ENCODE assay signal across 12 cellular contexts in genomic region chr2:233470007-233470687, GRCh38.
DNase-seq lines count a peak whose midpoint lies in the region; ATAC-seq and TF ChIP-seq lines count a peak whose summit lies in the region.
"Had no signal": no experiment of that assay in that cellular context is flagged by ENCODE, and none has a peak within 500 bp of the region (broad histone marks: within the 10 kb centered on the region; RNA-seq: fewer than 3 reads in every experiment).

No MANE protein-coding gene starts in this region.

- H3K27me3 Mint-ChIP-seq in activated naive CD8-positive, alpha-beta T cell = no peaks in the 10 kb centered on the region
- H3K27me3 Mint-ChIP-seq in activated naive CD8-positive, alpha-beta T cell treated with anti-CD3 and anti-CD28 coated beads, Interleukin-2, amount 50 U/mL, for 24 hours = no peaks in the 10 kb centered on the region
- no peaks in the 10 kb centered on the region for H3K27me3 Mint-ChIP-seq in neural progenitor cell (ENCODE audit: insufficient read depth, low read depth)

- H3F3A ChIP-seq in neural progenitor cell (ENCODE audit: low read depth) = no peaks in the 10 kb centered on the region

- H2BK5ac ChIP-seq in mesendoderm (ENCODE audit: low read length) = no peak overlapping the region

- H3K79me2 ChIP-seq in neural progenitor cell (ENCODE audit: low read depth) (no peaks in the 10 kb centered on the region), mesendoderm (ENCODE audit: control insufficient read depth, insufficient read depth, low read length) (no peaks in the 10 kb centered on the region)

- H3K56ac ChIP-seq in mesendoderm (ENCODE audit: low read length) = no peak overlapping the region

- H3K4me3 Mint-ChIP-seq in activated naive CD8-positive, alpha-beta T cell = no peak overlapping the region
- no peak overlapping the region for H3K4me3 Mint-ChIP-seq in activated naive CD8-positive, alpha-beta T cell treated with anti-CD3 and anti-CD28 coated beads, Interleukin-2, amount 50 U/mL, for 24 hours
- H3K4me3 Mint-ChIP-seq in neural progenitor cell = no peak overlapping the region
- H3K4me3 Mint-ChIP-seq: WTC11 had no signal

- no peaks in the 10 kb centered on the region for H4K20me1 ChIP-seq in neural progenitor cell (ENCODE audit: low read depth)

- no peak overlapping the region for H3K4me3 ChIP-seq in neural progenitor cell
- H3K4me3 ChIP-seq in aorta (ENCODE audit: low read length in 2 of 2) = no peak overlapping the region
- H3K4me3 ChIP-seq in mesendoderm (ENCODE audit: low read length) = no peak overlapping the region
- H3K4me3 ChIP-seq: cardiac muscle cell had no signal

- intact Hi-C loops in head of caudate nucleus (cut with DNase I) (no loop called here), aorta (cut with DNase I) (no loop called here)

- DNase-seq in activated naive CD8-positive, alpha-beta T cell treated with anti-CD3 and anti-CD28 coated beads, Interleukin-2, amount 50 U/mL, for 24 hours = no peak
- peak; percentile 67 to 95 (median 84) for DNase-seq in head of caudate nucleus
- DNase-seq in neural progenitor cell (ENCODE audit: low spot score) = no peak
- peak; percentile 80 to 81 for DNase-seq in aorta
- DNase-seq in mesendoderm = no peak
- no peak for DNase-seq in T-helper 2 cell
- DNase-seq: NCI-H524 treated with DMSO at 0.1 percent for 48 hours had no signal

- no peaks in the 10 kb centered on the region for H3K4me1 ChIP-seq in neural progenitor cell
- no peaks in the 10 kb centered on the region for H3K4me1 ChIP-seq in aorta (ENCODE audit: control insufficient read depth in 1 of 2, insufficient read depth in 2 of 2, low read length in 2 of 2)
- H3K4me1 ChIP-seq in mesendoderm (ENCODE audit: control insufficient read depth, low read depth, low read length) = no peaks in the 10 kb centered on the region

- TF ChIP-seq CTCF in neural progenitor cell (IDR thresholded peaks at IDR 0.05) = no peak

- peaks cover 12% of the 10 kb centered on the region for H3K36me3 Mint-ChIP-seq in activated naive CD8-positive, alpha-beta T cell
- H3K36me3 Mint-ChIP-seq in activated naive CD8-positive, alpha-beta T cell treated with anti-CD3 and anti-CD28 coated beads, Interleukin-2, amount 50 U/mL, for 24 hours (ENCODE audit: low read depth) = peaks cover 46% of the 10 kb centered on the region
- H3K36me3 Mint-ChIP-seq in neural progenitor cell = peaks cover 24% of the 10 kb centered on the region

- no peaks in the 10 kb centered on the region for H3K79me1 ChIP-seq in mesendoderm (ENCODE audit: low read length)

- peak overlapping the region; percentile 46 for H3K27ac Mint-ChIP-seq in activated naive CD8-positive, alpha-beta T cell
- no peak overlapping the region for H3K27ac Mint-ChIP-seq in activated naive CD8-positive, alpha-beta T cell treated with anti-CD3 and anti-CD28 coated beads, Interleukin-2, amount 50 U/mL, for 24 hours
- H3K27ac Mint-ChIP-seq in neural progenitor cell = peak overlapping the region; percentile 53
- H3K27ac Mint-ChIP-seq: WTC11 had no signal

- H3K4ac ChIP-seq in mesendoderm (ENCODE audit: low read depth, low read length) = no peak overlapping the region

- no peaks in the 10 kb centered on the region for H3K4me1 Mint-ChIP-seq in activated naive CD8-positive, alpha-beta T cell (ENCODE audit: low read depth)
- no peaks in the 10 kb centered on the region for H3K4me1 Mint-ChIP-seq in activated naive CD8-positive, alpha-beta T cell treated with anti-CD3 and anti-CD28 coated beads, Interleukin-2, amount 50 U/mL, for 24 hours
- no peaks in the 10 kb centered on the region for H3K4me1 Mint-ChIP-seq in neural progenitor cell

- ATAC-seq in activated naive CD8-positive, alpha-beta T cell treated with anti-CD3 and anti-CD28 coated beads, Interleukin-2, amount 50 U/mL, for 24 hours = no peak
- ATAC-seq in aorta (ENCODE audit: low FRiP score) = peak; percentile 75
- no peak for ATAC-seq in GM19035 (IDR thresholded peaks at IDR 0.05; ENCODE audit: unreplicated experiment)
- ATAC-seq: WTC11 had no signal

- H4K8ac ChIP-seq in mesendoderm (ENCODE audit: low read depth, low read length) = no peak overlapping the region

- no peak overlapping the region for H2AFZ ChIP-seq in neural progenitor cell (replicated peaks)

- H3K18ac ChIP-seq in mesendoderm (ENCODE audit: low read length) = no peak overlapping the region

- H3K27me3 ChIP-seq in neural progenitor cell = no peaks in the 10 kb centered on the region
- no peaks in the 10 kb centered on the region for H3K27me3 ChIP-seq in aorta (ENCODE audit: control insufficient read depth in 1 of 2, insufficient read depth in 2 of 2, low read length in 1 of 2)
- H3K27me3 ChIP-seq in mesendoderm (ENCODE audit: insufficient read depth, low read length, poor library complexity) = no peaks in the 10 kb centered on the region
- H3K27me3 ChIP-seq: cardiac muscle cell had no signal

- no peak overlapping the region for H4K5ac ChIP-seq in mesendoderm (ENCODE audit: low read length)

- H3K23ac ChIP-seq in mesendoderm (ENCODE audit: low read length) = no peak overlapping the region

- no peaks in the 10 kb centered on the region for H3K9me3 Mint-ChIP-seq in activated naive CD8-positive, alpha-beta T cell (ENCODE audit: low read depth)
- no peaks in the 10 kb centered on the region for H3K9me3 Mint-ChIP-seq in activated naive CD8-positive, alpha-beta T cell treated with anti-CD3 and anti-CD28 coated beads, Interleukin-2, amount 50 U/mL, for 24 hours
- H3K9me3 Mint-ChIP-seq in neural progenitor cell = no peaks in the 10 kb centered on the region
- H3K9me3 Mint-ChIP-seq: WTC11 had no signal

- H3K4me2 ChIP-seq in neural progenitor cell (no peak overlapping the region), mesendoderm (ENCODE audit: low read length) (no peak overlapping the region)

- H3K9ac ChIP-seq in neural progenitor cell = no peak overlapping the region
- H3K9ac ChIP-seq in mesendoderm (ENCODE audit: low read length) = no peak overlapping the region

- H2BK120ac ChIP-seq in mesendoderm (ENCODE audit: low read depth, low read length) = no peak overlapping the region

- H3K27ac ChIP-seq in neural progenitor cell (no peak overlapping the region), aorta (ENCODE audit: low read depth in 1 of 2, low read length in 2 of 2) (peak overlapping the region in 1 of 2 donors; percentile 38), mesendoderm (ENCODE audit: low read depth, low read length) (no peak overlapping the region)
- H3K27ac ChIP-seq: cardiac muscle cell, HL-60 had no signal

- H3K9me3 ChIP-seq in neural progenitor cell (ENCODE audit: low read depth) (no peaks in the 10 kb centered on the region), aorta (ENCODE audit: control insufficient read depth, low read length) (no peaks in the 10 kb centered on the region)

- no peak overlapping the region for H2BK15ac ChIP-seq in mesendoderm (replicated peaks; ENCODE audit: low read depth)

- no peak overlapping the region for H2AK5ac ChIP-seq in mesendoderm (ENCODE audit: low read length)

- H3K36me3 ChIP-seq in neural progenitor cell = no peaks in the 10 kb centered on the region
- H3K36me3 ChIP-seq in aorta (ENCODE audit: control insufficient read depth in 1 of 2, insufficient read depth in 2 of 2, low read length in 1 of 2) = peaks cover 0 to 3% of the 10 kb centered on the region in 2 donors
- H3K36me3 ChIP-seq in mesendoderm (ENCODE audit: control insufficient read depth, insufficient read depth, low read length) = no peaks in the 10 kb centered on the region

- WGBS in aorta, 2 donors = 57 to 60% methylated on average over 19 to 20 of the region's 20 CpGs
- WGBS in mesendoderm (ENCODE audit: extremely low coverage, insufficient coverage, low lambda C conversion rate) = no CpG with 5 or more reads among the region's 20 CpGs

Comparison
In these comparisons a context has a peak if more than half of its experiments do, and no peak if none do; other contexts are left out.
1. DNase-seq: peak in head of caudate nucleus (42 of 42) and aorta (2 of 2); none in activated naive CD8-positive, alpha-beta T cell treated with anti-CD3 and anti-CD28 coated beads, Interleukin-2, amount 50 U/mL, for 24 hours (single experiment), neural progenitor cell (single experiment), mesendoderm (single experiment) and T-helper 2 cell (0 of 5).